In genomic region chr5:81949479-81949878, GRCh38 we compare ENCODE assay signal across 17 cellular contexts.
"Had no signal": no experiment of that assay in that cellular context is flagged by ENCODE, and none has a peak within 500 bp of the region (broad histone marks: within the 10 kb centered on the region; RNA-seq: fewer than 3 reads in every experiment).

No MANE protein-coding gene starts in this region.

- H3K27me3 ChIP-seq: heart left ventricle, ovary, tibial nerve, upper lobe of right lung, vagina had no signal

- H3K27me3 Mint-ChIP-seq: naive thymus-derived CD4-positive, alpha-beta T cell had no signal

- H3K9me3 Mint-ChIP-seq: stimulated activated effector memory CD8-positive, alpha-beta T cell treated with anti-CD3 and anti-CD28 coated beads, Interleukin-12 subunit alpha, Interleukin-12 subunit beta, amount 100 ng/mL, for 72 hours had no signal

- H3K36me3 ChIP-seq: heart left ventricle, ovary, tibial nerve, upper lobe of right lung, vagina had no signal

- H3K4me1 ChIP-seq: upper lobe of right lung, vagina had no signal

- H3K27ac Mint-ChIP-seq: endodermal cell; naive thymus-derived CD4-positive, alpha-beta T cell; stimulated activated effector memory CD8-positive, alpha-beta T cell treated with anti-CD3 and anti-CD28 coated beads, Interleukin-12 subunit alpha, Interleukin-12 subunit beta, amount 100 ng/mL, for 72 hours had no signal

- H3K4me3 ChIP-seq: coronary artery, heart left ventricle, ovary, tibial nerve, upper lobe of right lung, vagina had no signal

- ATAC-seq: heart left ventricle; naive thymus-derived CD4-positive, alpha-beta T cell; right cardiac atrium; stimulated activated effector memory CD8-positive, alpha-beta T cell treated with anti-CD3 and anti-CD28 coated beads, Interleukin-12 subunit alpha, Interleukin-12 subunit beta, amount 100 ng/mL, for 72 hours; stimulated activated naive CD8-positive, alpha-beta T cell treated with anti-CD3 and anti-CD28 coated beads, Interleukin-15, Interleukin-2, amounts not matched to agents 100 U/mL and 50 U/mL, for 24 hours; upper lobe of right lung had no signal

- H3K9me3 ChIP-seq: heart left ventricle, ovary, tibial nerve, upper lobe of right lung, vagina had no signal

- H3K27ac ChIP-seq: coronary artery, heart left ventricle, ovary, tibial nerve, upper lobe of right lung, vagina had no signal

- DNase-seq: effector CD4-positive, alpha-beta T cell; endodermal cell; erythroblast; heart left ventricle; hippocampal formation; kidney glomerular epithelial cell; naive thymus-derived CD4-positive, alpha-beta T cell; ovary; right cardiac atrium; stimulated activated CD4-positive, alpha-beta T cell treated with anti-CD3 and anti-CD28 coated beads, Interleukin-4, amount 100 ng/mL, for 1 hour; stimulated activated CD8-positive, alpha-beta memory T cell treated with anti-CD3 and anti-CD28 coated beads, Interleukin-4, amount 100 ng/mL, for 48 hours; stimulated activated naive CD8-positive, alpha-beta T cell treated with anti-CD3 and anti-CD28 coated beads, Interleukin-15, Interleukin-2, amounts not matched to agents 100 U/mL and 50 U/mL, for 24 hours; upper lobe of right lung had no signal

- H3K36me3 Mint-ChIP-seq: stimulated activated effector memory CD8-positive, alpha-beta T cell treated with anti-CD3 and anti-CD28 coated beads, Interleukin-12 subunit alpha, Interleukin-12 subunit beta, amount 100 ng/mL, for 72 hours had no signal

- H3K4me3 Mint-ChIP-seq: endodermal cell; naive thymus-derived CD4-positive, alpha-beta T cell; stimulated activated effector memory CD8-positive, alpha-beta T cell treated with anti-CD3 and anti-CD28 coated beads, Interleukin-12 subunit alpha, Interleukin-12 subunit beta, amount 100 ng/mL, for 72 hours had no signal
